ENCODE assay signal across 8 cellular contexts in the genomic region with DNA sequence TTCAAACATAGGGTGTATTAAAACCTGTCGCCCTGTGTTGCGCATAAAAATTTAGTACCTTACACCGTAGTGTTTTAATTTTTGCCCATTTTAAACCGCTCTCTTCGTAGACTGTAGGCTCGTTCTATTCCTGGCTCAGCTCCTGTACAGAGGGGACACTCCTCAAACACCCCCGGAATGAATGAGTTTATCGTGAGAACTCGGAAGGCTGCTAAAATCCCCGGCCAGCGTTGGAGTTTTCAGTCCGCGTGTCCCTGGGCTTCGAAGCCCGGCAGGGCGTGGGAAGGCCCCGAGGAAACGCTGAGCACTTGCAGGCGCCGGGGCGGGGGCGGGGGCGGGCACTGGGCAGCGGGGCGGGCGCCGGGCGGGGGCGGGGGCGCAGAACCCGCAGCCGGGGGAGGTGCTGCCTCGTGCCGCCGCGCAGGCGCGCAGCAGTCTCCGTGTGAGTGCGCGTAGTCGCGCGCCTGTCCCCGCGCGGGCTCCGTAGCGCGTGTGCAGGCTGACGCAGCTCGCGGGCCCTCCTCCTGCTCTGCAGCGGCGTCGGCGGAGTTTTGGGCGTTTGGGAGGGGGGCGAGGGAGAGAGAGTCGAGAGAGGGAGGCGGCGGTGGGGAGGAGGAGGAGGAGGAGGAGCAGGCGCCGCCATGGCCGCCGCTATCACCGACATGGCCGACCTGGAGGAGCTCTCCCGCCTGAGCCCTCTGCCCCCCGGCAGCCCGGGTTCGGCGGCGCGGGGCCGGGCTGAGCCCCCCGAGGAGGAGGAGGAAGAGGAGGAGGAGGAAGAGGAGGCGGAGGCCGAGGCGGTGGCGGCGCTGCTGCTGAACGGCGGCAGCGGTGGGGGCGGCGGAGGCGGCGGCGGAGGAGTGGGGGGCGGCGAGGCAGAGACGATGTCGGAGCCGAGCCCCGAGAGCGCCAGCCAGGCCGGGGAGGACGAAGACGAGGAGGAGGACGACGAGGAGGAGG.
DNase-seq lines count a peak whose midpoint lies in the region; ATAC-seq and TF ChIP-seq lines count a peak whose summit lies in the region.

A gene with protein sequence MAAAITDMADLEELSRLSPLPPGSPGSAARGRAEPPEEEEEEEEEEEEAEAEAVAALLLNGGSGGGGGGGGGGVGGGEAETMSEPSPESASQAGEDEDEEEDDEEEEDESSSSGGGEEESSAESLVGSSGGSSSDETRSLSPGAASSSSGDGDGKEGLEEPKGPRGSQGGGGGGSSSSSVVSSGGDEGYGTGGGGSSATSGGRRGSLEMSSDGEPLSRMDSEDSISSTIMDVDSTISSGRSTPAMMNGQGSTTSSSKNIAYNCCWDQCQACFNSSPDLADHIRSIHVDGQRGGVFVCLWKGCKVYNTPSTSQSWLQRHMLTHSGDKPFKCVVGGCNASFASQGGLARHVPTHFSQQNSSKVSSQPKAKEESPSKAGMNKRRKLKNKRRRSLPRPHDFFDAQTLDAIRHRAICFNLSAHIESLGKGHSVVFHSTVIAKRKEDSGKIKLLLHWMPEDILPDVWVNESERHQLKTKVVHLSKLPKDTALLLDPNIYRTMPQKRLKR (plus strand): TSS at position 434 of the 960 bp plus-strand sequence. CDS start 208 bp downstream, at position 642.

- ATAC-seq in GM18505 (IDR thresholded peaks at IDR 0.05; ENCODE audit: unreplicated experiment) = peak; percentile 84
- peak; percentile 76 for ATAC-seq in HG02938 (IDR thresholded peaks at IDR 0.05; ENCODE audit: unreplicated experiment)

- H3K4me3 ChIP-seq in retinal pigment epithelial cell (ENCODE audit: low read length) = peak within 1 kb of the TSS; percentile 79

- peak; percentile 54 for TF ChIP-seq POLR2A in GM18505 (IDR thresholded peaks at IDR 0.05; ENCODE audit: borderline replicate concordance, extremely low read depth, insufficient read depth, insufficient read length)

- DNase-seq in NCI-H1694 treated with DMSO at 0.1 percent for 48 hours (lab: John Stamatoyannopoulos, UW) (peak; percentile 77), T1000 (lab: John Stamatoyannopoulos, UW) (peak; percentile 95), astrocyte of the hippocampus (ENCODE audit: low read depth, low spot score) (peak; percentile 98), hippocampal formation (lab: John Stamatoyannopoulos, UW) (peak; percentile 91 to 92), retinal pigment epithelial cell (ENCODE audit: low read depth) (peak; percentile 79), NCI-H187 treated with DMSO at 0.1 percent for 48 hours (lab: John Stamatoyannopoulos, UW) (no peak)

- no peak for TF ChIP-seq CTCF in retinal pigment epithelial cell (conservative IDR thresholded peaks at IDR 0.05; ENCODE audit: low read depth, low read length)
